ENCODE assay signal across 12 cellular contexts in the genomic region with DNA sequence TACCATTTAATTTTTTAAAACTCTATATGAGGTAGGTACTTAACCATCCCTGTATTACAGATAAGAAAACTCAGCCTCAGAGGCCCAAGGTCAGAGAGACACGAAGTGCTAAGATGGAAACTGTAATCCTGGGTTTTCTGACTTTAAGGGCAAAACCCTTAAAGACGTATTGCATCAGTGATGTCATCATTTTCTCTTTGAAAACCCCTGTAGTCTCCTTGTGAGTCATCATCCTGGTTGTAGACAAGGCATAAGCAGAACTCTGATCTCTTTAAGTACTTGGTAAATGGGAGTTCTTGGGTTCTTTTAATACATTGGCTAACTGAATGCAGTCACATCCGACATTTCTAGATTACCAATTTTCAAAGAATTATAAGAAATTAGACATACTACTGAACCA. TPM values are rescaled to one million over a fixed set of nuclear protein-coding genes. Genes with fewer than 3 reads are reported as not detected.
DNase-seq lines count a peak whose midpoint lies in the region; ATAC-seq lines count a peak whose summit lies in the region.
"Had no signal": no experiment of that assay in that cellular context is flagged by ENCODE, and none has a peak within 500 bp of the region (broad histone marks: within the 10 kb centered on the region; RNA-seq: fewer than 3 reads in every experiment).

No MANE protein-coding gene starts in this region.

- H3K9me3 Mint-ChIP-seq in T-cell = peaks cover 5 to 12% (median 10%) of the 10 kb centered on the region in 3 donors

- no peak overlapping the region for H3K27ac Mint-ChIP-seq in T-cell

- H3K36me3 Mint-ChIP-seq in T-cell = no peaks in the 10 kb centered on the region

- intact Hi-C loops in Right ventricle myocardium inferior (cut with DNase I) = no loop called here

- POLR2A ChIA-PET in T-cell (lab: Charles Lee) = no interaction called here

- DNase-seq in ACHN = peak; percentile 1
- peak; percentile 55 for DNase-seq in amniotic epithelial cell (ENCODE audit: low read depth)
- no peak for DNase-seq in Right ventricle myocardium inferior (ENCODE audit: missing footprints)
- no peak for DNase-seq in T-cell
- DNase-seq in caudate nucleus (lab: John Stamatoyannopoulos, UW) = no peak
- no peak for DNase-seq in NCI-H748 (lab: John Stamatoyannopoulos, UW; ENCODE audit: unreplicated experiment)
- DNase-seq: heart right ventricle had no signal

- no peaks in the 10 kb centered on the region for H3K4me1 Mint-ChIP-seq in T-cell

- ATAC-seq in GM19328 (IDR thresholded peaks at IDR 0.05; ENCODE audit: unreplicated experiment) (peak; percentile 74), HG03045 (IDR thresholded peaks at IDR 0.05; ENCODE audit: unreplicated experiment) (peak; percentile 90), Right ventricle myocardium inferior (no peak), T-cell (replicated peaks in 1 of 4) (no peak)
- ATAC-seq: heart right ventricle had no signal

- CTCF ChIA-PET in T-cell (lab: Charles Lee) = interaction anchor here in 1 of 2 donors (0.6 kb wide), 1 partner anchor 495 kb away, joined by 5 read pairs; no protein-coding TSS in a partner anchor

- no peaks in the 10 kb centered on the region for H3K27me3 Mint-ChIP-seq in T-cell

- H3K4me3 Mint-ChIP-seq in T-cell = no peak overlapping the region

- H3K27ac ChIP-seq in caudate nucleus (ENCODE audit: low read depth, low read length) = no peak overlapping the region
- H3K27ac ChIP-seq: C4-2B, heart right ventricle, parathyroid adenoma, thoracic aorta had no signal

- in situ Hi-C loops in ACHN (cut with HindIII; ENCODE audit: low pct_ligation_motif_present, low pct_unique_long_range_greater_than_20kb, low sequenced_read_pairs) = no loop called here

RNA-seq across cellular contexts. Expression of a gene that starts 48.5 kb away (rescaled TPM):
- total RNA-seq in Right ventricle myocardium inferior (not detected), T-cell (not detected)
- total RNA-seq: heart right ventricle, thoracic aorta had no signal

Comparison
In these comparisons a context has a peak if more than half of its experiments do, and no peak if none do; other contexts are left out.
1. DNase-seq: peak in ACHN (single experiment) and amniotic epithelial cell (single experiment); none in Right ventricle myocardium inferior (single experiment), T-cell (0 of 34), caudate nucleus (0 of 61) and NCI-H748 (single experiment).
2. ATAC-seq: peak in GM19328 (single experiment) and HG03045 (single experiment); none in Right ventricle myocardium inferior (single experiment) and T-cell (0 of 4).